In the genomic region with DNA sequence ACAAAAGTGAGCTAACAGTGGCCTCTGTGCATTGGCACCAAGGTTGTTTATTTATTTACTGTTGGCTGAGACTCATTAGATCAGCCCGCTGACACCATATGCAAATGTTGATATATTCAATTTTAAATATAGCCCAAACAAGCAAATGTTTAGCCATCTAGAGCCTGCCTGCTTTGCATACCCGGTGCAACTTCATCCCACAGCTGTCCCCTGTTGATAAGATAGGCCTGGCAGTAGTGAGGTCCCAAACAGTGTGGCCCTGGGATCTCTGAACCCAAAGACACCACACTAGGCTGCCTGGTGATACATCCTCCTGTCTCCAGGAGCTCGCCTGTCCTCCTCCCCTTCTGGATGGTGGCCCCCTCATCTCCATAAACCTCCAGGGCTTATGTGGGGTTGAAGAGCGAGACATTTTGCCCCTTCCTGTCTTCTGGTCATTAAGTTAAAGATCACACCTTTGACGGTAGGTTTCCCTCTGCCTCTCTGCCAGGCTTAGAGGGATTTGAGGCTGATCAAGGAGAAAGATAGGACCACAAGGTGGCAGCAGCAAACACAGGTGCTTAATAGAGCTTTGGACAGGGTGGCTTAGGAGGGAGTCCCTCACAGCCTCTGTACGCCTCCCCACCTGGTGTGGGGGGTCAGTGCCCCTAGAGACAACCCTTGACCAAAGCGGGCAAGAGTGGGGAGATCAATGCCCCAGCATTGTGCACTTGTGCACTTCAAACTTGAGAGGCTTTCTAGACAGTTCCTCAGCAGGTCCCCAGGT, we compare ENCODE assay signal across 9 cellular contexts. TPM values are rescaled to one million over a fixed set of nuclear protein-coding genes. Genes with fewer than 3 reads are reported as not detected.
DNase-seq lines count a peak whose midpoint lies in the region; ATAC-seq and TF ChIP-seq lines count a peak whose summit lies in the region.
"Had no signal": no experiment of that assay in that cellular context is flagged by ENCODE, and none has a peak within 500 bp of the region (broad histone marks: within the 10 kb centered on the region; RNA-seq: fewer than 3 reads in every experiment).

No MANE protein-coding gene starts in this region.

- DNase-seq in activated B cell treated with CpG ODN at 0.5 μM for 24 hours (peak; percentile 16), fibroblast of mammary gland (ENCODE audit: low read depth) (peak; percentile 35), cerebellar nuclear complex (lab: John Stamatoyannopoulos, UW) (no peak)
- DNase-seq in stimulated activated CD4-positive, alpha-beta T cell treated with anti-CD3 and anti-CD28 coated beads, Interleukin-4, amount 100 ng/mL, for 4 hours, result peak; percentile 15 to 23

- H3K9me3 Mint-ChIP-seq in activated B cell treated with CpG ODN at 0.5 μM for 24 hours, result peaks cover 10% of the 10 kb centered on the region

- peaks cover 25% of the 10 kb centered on the region for H3K27me3 Mint-ChIP-seq in activated B cell treated with CpG ODN at 0.5 μM for 24 hours

- peak; percentile 41 for ATAC-seq in HG03521 (IDR thresholded peaks at IDR 0.05; ENCODE audit: unreplicated experiment)
- ATAC-seq in activated B cell treated with CpG ODN at 0.5 μM for 24 hours (ENCODE audit: low read depth), result peak; percentile 60
- ATAC-seq in gastroesophageal sphincter, result no peak

- 66 to 71% methylated on average over 3 to 4 of the region's 7 CpGs for WGBS in gastroesophageal sphincter (ENCODE audit: low coverage in 1 of 2), 2 donors

- POLR2A ChIA-PET in activated B cell treated with CpG ODN at 0.5 μM for 24 hours (lab: Charles Lee), result interaction anchor here (1.3 kb wide), 1 partner anchor 139 kb away, joined by 7 read pairs; no protein-coding TSS in a partner anchor

- intact Hi-C loops in activated B cell treated with CpG ODN at 0.5 μM for 24 hours (cut with micrococcal nuclease), result loop anchor here (1.0 kb wide), 5 partner anchors 50 to 708 kb away; partner anchors contain the start of gene MBD1

- peak; percentile 66 for TF ChIP-seq CTCF in 22Rv1 (IDR thresholded peaks at IDR 0.05)
- TF ChIP-seq CTCF in GM12875 (IDR thresholded peaks at IDR 0.05; ENCODE audit: borderline replicate concordance, insufficient read depth, low read depth, low read length), result peak; percentile 43; the same call in 1 of the 2 replicates
- no peak for TF ChIP-seq CTCF in activated B cell treated with CpG ODN at 0.5 μM for 24 hours (IDR thresholded peaks at IDR 0.05)
- TF ChIP-seq CTCF in fibroblast of mammary gland (conservative IDR thresholded peaks at IDR 0.05; ENCODE audit: control insufficient read depth, insufficient read depth, low read depth, low read length), result peak; percentile 30
- TF ChIP-seq CTCF in gastroesophageal sphincter (IDR thresholded peaks at IDR 0.05), result peak in 1 of 4 experiments; percentile 28

- no peaks in the 10 kb centered on the region for H3K36me3 ChIP-seq in gastroesophageal sphincter

- CTCF ChIA-PET in activated B cell treated with CpG ODN at 0.5 μM for 24 hours (lab: Charles Lee), result interaction anchor here (1.0 to 7.9 kb wide), 12 partner anchors 10 to 708 kb away, joined by 3 to 149 read pairs (median 4); partner anchors contain the start of genes CFAP53 and MBD1

- no peaks in the 10 kb centered on the region for H3K36me3 Mint-ChIP-seq in activated B cell treated with CpG ODN at 0.5 μM for 24 hours (ENCODE audit: low read depth)

- peaks cover 2% of the 10 kb centered on the region for H3K27me3 ChIP-seq in gastroesophageal sphincter

- TF ChIP-seq EP300 in gastroesophageal sphincter (IDR thresholded peaks at IDR 0.05), result no peak

- no peak overlapping the region for H3K4me3 Mint-ChIP-seq in activated B cell treated with CpG ODN at 0.5 μM for 24 hours
- H3K4me3 Mint-ChIP-seq: dendritic cell treated with granulocyte-macrophage colony-stimulating factor and Interleukin-4, amounts not matched to agents 40 ng/mL and 50 ng/mL, for 4 days had no signal

- no peak overlapping the region for H3K27ac Mint-ChIP-seq in activated B cell treated with CpG ODN at 0.5 μM for 24 hours
- H3K27ac Mint-ChIP-seq: dendritic cell treated with granulocyte-macrophage colony-stimulating factor and Interleukin-4, amounts not matched to agents 40 ng/mL and 50 ng/mL, for 4 days had no signal

- no peak overlapping the region for H3K27ac ChIP-seq in 22Rv1
- no peak overlapping the region for H3K27ac ChIP-seq in gastroesophageal sphincter

- peaks cover 4% of the 10 kb centered on the region for H3K4me1 Mint-ChIP-seq in activated B cell treated with CpG ODN at 0.5 μM for 24 hours

- H3K9me3 ChIP-seq in gastroesophageal sphincter, result peaks cover 0 to 13% (median 0%) of the 10 kb centered on the region in 3 donors

- no peak for TF ChIP-seq POLR2A in gastroesophageal sphincter (IDR thresholded peaks at IDR 0.05)

- no peaks in the 10 kb centered on the region for H3K4me1 ChIP-seq in gastroesophageal sphincter

- no peak overlapping the region for H3K4me3 ChIP-seq in GM12875 (ENCODE audit: low read depth, low read length)
- no peak overlapping the region for H3K4me3 ChIP-seq in fibroblast of mammary gland (ENCODE audit: control insufficient read depth, low read depth, low read length)
- H3K4me3 ChIP-seq in gastroesophageal sphincter, result no peak overlapping the region

RNA-seq across cellular contexts. Expression of gene MYO5B, which starts 23.7 kb away (rescaled TPM):
- 0.49 and 0.51 TPM in 2 replicates for total RNA-seq in activated B cell treated with CpG ODN at 0.5 μM for 24 hours
- total RNA-seq in gastroesophageal sphincter, result 10 to 100 TPM in 1 of 4 donors, 1 to 10 TPM in 3; 1.9 to 18.3 (median 4.4) TPM

RNA-seq across cellular contexts. Expression of gene CFAP53, which starts 47.7 kb away (rescaled TPM):
- 0.27 and 0.29 TPM in 2 replicates for total RNA-seq in activated B cell treated with CpG ODN at 0.5 μM for 24 hours
- total RNA-seq in gastroesophageal sphincter, result under 1 TPM in 1 of 4 donors, not detected in 3; 0.45 TPM

Comparison
In these comparisons a context has a peak if more than half of its experiments do, and no peak if none do; other contexts are left out.
1. DNase-seq: peak in activated B cell treated with CpG ODN at 0.5 μM for 24 hours (single experiment), fibroblast of mammary gland (single experiment) and stimulated activated CD4-positive, alpha-beta T cell treated with anti-CD3 and anti-CD28 coated beads, Interleukin-4, amount 100 ng/mL, for 4 hours (2 of 2); none in cerebellar nuclear complex (0 of 2).